In genomic region chr16:29736112-29736511, GRCh38 we compare ENCODE assay signal across 15 cellular contexts. TPM values are rescaled to one million over a fixed set of nuclear protein-coding genes. Genes with fewer than 3 reads are reported as not detected.
DNase-seq lines count a peak whose midpoint lies in the region; ATAC-seq and TF ChIP-seq lines count a peak whose summit lies in the region.
"Had no signal": no experiment of that assay in that cellular context is flagged by ENCODE, and none has a peak within 500 bp of the region (broad histone marks: within the 10 kb centered on the region; RNA-seq: fewer than 3 reads in every experiment).

No MANE protein-coding gene starts in this region.

- ATAC-seq in HG02840 (IDR thresholded peaks at IDR 0.05; ENCODE audit: low FRiP score, unreplicated experiment) = no peak
- ATAC-seq: left lobe of liver had no signal

- no peak overlapping the region for H3K27ac Mint-ChIP-seq in progenitor cell of endocrine pancreas

- TF ChIP-seq CTCF in choroid plexus epithelial cell (conservative IDR thresholded peaks at IDR 0.05; ENCODE audit: low read depth, low read length) (peak; percentile 36), progenitor cell of endocrine pancreas (IDR thresholded peaks at IDR 0.05; ENCODE audit: unreplicated experiment) (peak; percentile 29)

- H3K4me3 Mint-ChIP-seq in progenitor cell of endocrine pancreas (ENCODE audit: low read depth) = no peak overlapping the region

- H3K9me3 Mint-ChIP-seq in progenitor cell of endocrine pancreas (ENCODE audit: low read depth) = no peaks in the 10 kb centered on the region

- peaks cover 4% of the 10 kb centered on the region for H3K36me3 Mint-ChIP-seq in progenitor cell of endocrine pancreas (ENCODE audit: insufficient read depth)

- H3K4me1 Mint-ChIP-seq in progenitor cell of endocrine pancreas (ENCODE audit: low read depth) = peaks cover 19% of the 10 kb centered on the region

- DNase-seq in DMS 273 (lab: John Stamatoyannopoulos, UW; ENCODE audit: unreplicated experiment) (peak; percentile 49), DMS 273 treated with DMSO at 0.1 percent for 48 hours (lab: John Stamatoyannopoulos, UW) (no peak), HEK293T (ENCODE audit: extremely low spot score) (peak; percentile 30), choroid plexus epithelial cell (ENCODE audit: low read depth) (peak; percentile 2), progenitor cell of endocrine pancreas (ENCODE audit: low spot score, unreplicated experiment) (no peak), T-helper 9 cell (no peak), amniotic stem cell (lab: John Stamatoyannopoulos, UW) (no peak)
- DNase-seq: activated effector memory CD4-positive, alpha-beta T cell treated with anti-CD3 and anti-CD28 coated beads, Interleukin-2, amount 50 U/mL, for 16 hours; Calu3; hypothalamus; NCI-H446 treated with DMSO at 0.1 percent for 48 hours had no signal

- H3K4me3 ChIP-seq in choroid plexus epithelial cell (ENCODE audit: low read depth, low read length) = no peak overlapping the region

- no peaks in the 10 kb centered on the region for H3K27me3 Mint-ChIP-seq in progenitor cell of endocrine pancreas

- POLR2A ChIA-PET in HEK293T (lab: Yijun Ruan, JAX) = no interaction called here

- CTCF ChIA-PET in HEK293T (lab: Yijun Ruan, JAX) = interaction anchor here (0.9 kb wide), 1 partner anchor 13 kb away, joined by 4 read pairs; no protein-coding TSS in a partner anchor

TF ChIP-seq in HEK293T, 16 proteins besides CTCF, POLR2A, EP300 and RAD21:
- TF ChIP-seq SP1 (IDR thresholded peaks at IDR 0.05) (no peak), FOXK2 (IDR thresholded peaks at IDR 0.05) (no peak), L3MBTL2 (conservative IDR thresholded peaks at IDR 0.05) (peak; percentile 31; the same call in 1 of the 2 replicates), LEF1 (IDR thresholded peaks at IDR 0.05; ENCODE audit: borderline replicate concordance) (no peak), FOXA1 (IDR thresholded peaks at IDR 0.05) (no peak)

RNA-seq across cellular contexts. Expression of gene C16orf54, which starts 9.7 kb away (rescaled TPM):
- 0.17 and 0.38 TPM in 2 replicates for total RNA-seq in progenitor cell of endocrine pancreas
- total RNA-seq: Calu3, epithelial cell of proximal tubule had no signal

RNA-seq across cellular contexts. Expression of gene ZG16, which starts 41.9 kb away (rescaled TPM):
- total RNA-seq in progenitor cell of endocrine pancreas = not detected in 2 replicates
- total RNA-seq: Calu3; epithelial cell of proximal tubule; T-helper 2 cell treated with Interferon-gamma antibody and Interleukin-4, amounts not matched to agents 100 ng/mL and 5 ng/mL, for 36 hours had no signal

RNA-seq across cellular contexts. Expression of gene KIF22, which starts 54.4 kb away (rescaled TPM):
- total RNA-seq in progenitor cell of endocrine pancreas = 78.4 and 79.8 TPM in 2 replicates

RNA-seq across cellular contexts. Expression of gene QPRT, which starts 57.1 kb away (rescaled TPM):
- total RNA-seq in progenitor cell of endocrine pancreas = 106 and 115 TPM in 2 replicates

Comparison
In these comparisons a context has a peak if more than half of its experiments do, and no peak if none do; other contexts are left out.
1. DNase-seq: peak in DMS 273 (single experiment), HEK293T (single experiment) and choroid plexus epithelial cell (single experiment); none in DMS 273 treated with DMSO at 0.1 percent for 48 hours (single experiment), progenitor cell of endocrine pancreas (single experiment), T-helper 9 cell (single experiment) and amniotic stem cell (single experiment).